Comparison of ENCODE assay signal across 8 cellular contexts in the genomic region with DNA sequence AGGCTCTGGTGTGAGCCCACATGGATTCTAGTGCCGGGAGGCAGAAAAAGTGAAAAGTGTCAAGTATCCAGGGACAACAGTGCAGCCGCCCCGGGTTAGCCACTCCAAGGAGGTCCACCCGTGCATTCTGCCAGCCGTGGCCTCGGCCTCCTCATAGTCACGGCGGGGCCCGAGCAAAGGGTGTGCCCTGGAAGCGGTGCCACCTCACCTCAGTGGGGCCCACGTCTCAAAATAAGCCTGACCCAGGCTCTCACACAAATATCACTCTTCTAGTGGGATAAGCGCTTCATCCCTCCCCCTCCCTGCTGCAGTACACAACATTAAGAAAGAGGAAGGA. TPM values are rescaled to one million over a fixed set of nuclear protein-coding genes. Genes with fewer than 3 reads are reported as not detected.
DNase-seq lines count a peak whose midpoint lies in the region; TF ChIP-seq lines count a peak whose summit lies in the region.

No MANE protein-coding gene starts in this region.

- H3K9me3 ChIP-seq in iPS DF 6.9 (ENCODE audit: control insufficient read depth, insufficient read depth, low read length) = no peaks in the 10 kb centered on the region
- H3K9me3 ChIP-seq in spleen = no peaks in the 10 kb centered on the region

- intact Hi-C loops in activated CD4-positive, alpha-beta T cell treated with anti-CD3 and anti-CD28 coated beads, Interleukin-2, amount 10 ng/mL, durations not matched to agents 24 days and 14 days (cut with micrococcal nuclease) = no loop called here
- intact Hi-C loops in activated T-helper 1 cell treated with anti-CD3 and anti-CD28 coated beads, Interleukin-12 subunit alpha, Interleukin-12 subunit beta, Interleukin-2, Interleukin-4 antibody, amounts not matched to agents 30 ng/mL and 10 ng/mL and 1 ng/mL, durations not matched to agents 14 hours and 24 hours and 36 hours (cut with micrococcal nuclease) = no loop called here
- intact Hi-C loops in spleen (cut with DNase I; ENCODE audit: low total_unique reads) = no loop called here

- H3K27me3 Mint-ChIP-seq in activated CD4-positive, alpha-beta T cell treated with anti-CD3 and anti-CD28 coated beads, Interleukin-2, amount 10 ng/mL, durations not matched to agents 24 days and 14 days = peaks cover 18% of the 10 kb centered on the region
- peaks cover 24% of the 10 kb centered on the region for H3K27me3 Mint-ChIP-seq in activated T-helper 1 cell treated with anti-CD3 and anti-CD28 coated beads, Interleukin-12 subunit alpha, Interleukin-12 subunit beta, Interleukin-2, Interleukin-4 antibody, amounts not matched to agents 30 ng/mL and 10 ng/mL and 1 ng/mL, durations not matched to agents 14 hours and 24 hours and 36 hours (ENCODE audit: insufficient read depth)

- H3K9me3 Mint-ChIP-seq in activated CD4-positive, alpha-beta T cell treated with anti-CD3 and anti-CD28 coated beads, Interleukin-2, amount 10 ng/mL, durations not matched to agents 24 days and 14 days = no peaks in the 10 kb centered on the region
- H3K9me3 Mint-ChIP-seq in activated T-helper 1 cell treated with anti-CD3 and anti-CD28 coated beads, Interleukin-12 subunit alpha, Interleukin-12 subunit beta, Interleukin-2, Interleukin-4 antibody, amounts not matched to agents 30 ng/mL and 10 ng/mL and 1 ng/mL, durations not matched to agents 14 hours and 24 hours and 36 hours = no peaks in the 10 kb centered on the region

- H3K36me3 ChIP-seq in iPS DF 6.9 (ENCODE audit: control insufficient read depth, insufficient read depth, low read length) (no peaks in the 10 kb centered on the region), spleen (no peaks in the 10 kb centered on the region)

- H3K4me1 ChIP-seq in iPS DF 6.9 (ENCODE audit: control insufficient read depth, insufficient read depth, low read length) = no peaks in the 10 kb centered on the region
- H3K4me1 ChIP-seq in spleen = peaks cover 0 to 12% (median 0%) of the 10 kb centered on the region in 6 donors

- H3K4me1 Mint-ChIP-seq in activated CD4-positive, alpha-beta T cell treated with anti-CD3 and anti-CD28 coated beads, Interleukin-2, amount 10 ng/mL, durations not matched to agents 24 days and 14 days = no peaks in the 10 kb centered on the region
- peaks cover 6% of the 10 kb centered on the region for H3K4me1 Mint-ChIP-seq in activated T-helper 1 cell treated with anti-CD3 and anti-CD28 coated beads, Interleukin-12 subunit alpha, Interleukin-12 subunit beta, Interleukin-2, Interleukin-4 antibody, amounts not matched to agents 30 ng/mL and 10 ng/mL and 1 ng/mL, durations not matched to agents 14 hours and 24 hours and 36 hours (ENCODE audit: low read depth)

- H3K27me3 ChIP-seq in iPS DF 6.9 (ENCODE audit: control insufficient read depth, insufficient read depth, low read length) (no peaks in the 10 kb centered on the region), spleen (replicated peaks in 1 of 7) (peaks cover 0 to 17% (median 0%) of the 10 kb centered on the region in 7 donors)

- TF ChIP-seq CTCF in spleen (IDR thresholded peaks at IDR 0.05 in 8 of 11, conservative IDR thresholded peaks at IDR 0.05 in 3 of 11) = no peak

- H3K4me3 Mint-ChIP-seq in activated CD4-positive, alpha-beta T cell treated with anti-CD3 and anti-CD28 coated beads, Interleukin-2, amount 10 ng/mL, durations not matched to agents 24 days and 14 days = peak overlapping the region; percentile 76
- H3K4me3 Mint-ChIP-seq in activated T-helper 1 cell treated with anti-CD3 and anti-CD28 coated beads, Interleukin-12 subunit alpha, Interleukin-12 subunit beta, Interleukin-2, Interleukin-4 antibody, amounts not matched to agents 30 ng/mL and 10 ng/mL and 1 ng/mL, durations not matched to agents 14 hours and 24 hours and 36 hours = peak overlapping the region; percentile 72

- peak overlapping the region; percentile 34; the same call in 1 of the 2 replicates for H3K4me3 ChIP-seq in iPS DF 6.9 (ENCODE audit: low read length)
- peak overlapping the region; percentile 18 to 72 (median 43) for H3K4me3 ChIP-seq in spleen

- TF ChIP-seq POLR2A in spleen (IDR thresholded peaks at IDR 0.05) = no peak

- H3K27ac ChIP-seq in iPS DF 6.9 (ENCODE audit: low read length) (no peak overlapping the region), spleen (peak overlapping the region in 3 of 8 donors; percentile 18 to 42 (median 28))

- WGBS in iPS DF 6.9 (ENCODE audit: insufficient coverage, insufficient read length) = no CpG with 5 or more reads among the region's 12 CpGs
- 0 to 39% (median 2%) methylated on average over 1 to 12 of the region's 12 CpGs for WGBS in spleen, 5 donors

- H3K27ac Mint-ChIP-seq in activated CD4-positive, alpha-beta T cell treated with anti-CD3 and anti-CD28 coated beads, Interleukin-2, amount 10 ng/mL, durations not matched to agents 24 days and 14 days = no peak overlapping the region
- H3K27ac Mint-ChIP-seq in activated T-helper 1 cell treated with anti-CD3 and anti-CD28 coated beads, Interleukin-12 subunit alpha, Interleukin-12 subunit beta, Interleukin-2, Interleukin-4 antibody, amounts not matched to agents 30 ng/mL and 10 ng/mL and 1 ng/mL, durations not matched to agents 14 hours and 24 hours and 36 hours = no peak overlapping the region

- no peaks in the 10 kb centered on the region for H3K36me3 Mint-ChIP-seq in activated CD4-positive, alpha-beta T cell treated with anti-CD3 and anti-CD28 coated beads, Interleukin-2, amount 10 ng/mL, durations not matched to agents 24 days and 14 days (ENCODE audit: low read depth)
- no peaks in the 10 kb centered on the region for H3K36me3 Mint-ChIP-seq in activated T-helper 1 cell treated with anti-CD3 and anti-CD28 coated beads, Interleukin-12 subunit alpha, Interleukin-12 subunit beta, Interleukin-2, Interleukin-4 antibody, amounts not matched to agents 30 ng/mL and 10 ng/mL and 1 ng/mL, durations not matched to agents 14 hours and 24 hours and 36 hours (ENCODE audit: low read depth)

- no peak for DNase-seq in activated CD4-positive, alpha-beta T cell treated with anti-CD3 and anti-CD28 coated beads, Interleukin-2, amount 10 ng/mL, durations not matched to agents 24 days and 14 days
- DNase-seq in activated CD4-positive, alpha-beta T cell treated with anti-CD3 and anti-CD28 coated beads for 1 hour = no peak
- DNase-seq in activated T-helper 1 cell treated with anti-CD3 and anti-CD28 coated beads, Interleukin-12 subunit alpha, Interleukin-12 subunit beta, Interleukin-2, Interleukin-4 antibody, amounts not matched to agents 30 ng/mL and 10 ng/mL and 1 ng/mL, durations not matched to agents 14 hours and 24 hours and 36 hours (ENCODE audit: low spot score) = no peak
- DNase-seq in iPS DF 6.9 (ENCODE audit: low read depth, low spot score) (no peak), spleen (no peak), NCI-H2081 treated with DMSO at 0.1 percent for 48 hours (lab: John Stamatoyannopoulos, UW) (no peak), dermis blood vessel endothelial cell (no peak), inferior parietal cortex (ENCODE audit: extremely low spot score) (no peak)

RNA-seq across cellular contexts. Expression of gene KLHL13, which starts 0.4 kb away (rescaled TPM):
- 0.19 and 0.28 TPM in 2 replicates for total RNA-seq in activated CD4-positive, alpha-beta T cell treated with anti-CD3 and anti-CD28 coated beads, Interleukin-2, amount 10 ng/mL, durations not matched to agents 24 days and 14 days
- 0.20 TPM in 1 of 2 replicates, not detected in the other for total RNA-seq in activated T-helper 1 cell treated with anti-CD3 and anti-CD28 coated beads, Interleukin-12 subunit alpha, Interleukin-12 subunit beta, Interleukin-2, Interleukin-4 antibody, amounts not matched to agents 30 ng/mL and 10 ng/mL and 1 ng/mL, durations not matched to agents 14 hours and 24 hours and 36 hours
- total RNA-seq in spleen (1 to 10 TPM; 1.0 to 2.7 (median 1.7) TPM), dermis blood vessel endothelial cell (1.2 and 10.4 TPM in 2 replicates)
- polyA plus RNA-seq in spleen = under 1 TPM; 0.17 to 0.54 (median 0.38) TPM
